ENCODE assay signal across 19 cellular contexts in genomic region chr21:40844935-40845334, GRCh38. TPM values are rescaled to one million over a fixed set of nuclear protein-coding genes. Genes with fewer than 3 reads are reported as not detected.
DNase-seq lines count a peak whose midpoint lies in the region; ATAC-seq and TF ChIP-seq lines count a peak whose summit lies in the region.
"Had no signal": no experiment of that assay in that cellular context is flagged by ENCODE, and none has a peak within 500 bp of the region (broad histone marks: within the 10 kb centered on the region; RNA-seq: fewer than 3 reads in every experiment).

No MANE protein-coding gene starts in this region.

- peaks cover 46% of the 10 kb centered on the region for H3K4me1 ChIP-seq in RWPE2 (ENCODE audit: insufficient read depth, poor library complexity, severe bottlenecking)
- no peaks in the 10 kb centered on the region for H3K4me1 ChIP-seq in Peyer's patch
- H3K4me1 ChIP-seq: SJSA1 had no signal

- H3K9me3 ChIP-seq in RWPE2 (ENCODE audit: severe bottlenecking) (no peaks in the 10 kb centered on the region), Peyer's patch (no peaks in the 10 kb centered on the region)
- H3K9me3 ChIP-seq: SJSA1 had no signal

- peak; percentile 30 for DNase-seq in DMS79 treated with DMSO at 0.1 percent for 48 hours (lab: John Stamatoyannopoulos, UW)
- no peak for DNase-seq in DMS79 (lab: John Stamatoyannopoulos, UW)
- no peak for DNase-seq in RWPE2 (ENCODE audit: low spot score)
- DNase-seq in epithelial cell of esophagus (ENCODE audit: low read depth): peak; percentile 86
- DNase-seq in superior temporal gyrus (ENCODE audit: extremely low spot score): peak; percentile 49
- no peak for DNase-seq in activated T-cell treated with anti-CD3 and anti-CD28 coated beads, Interleukin-2, amount 50 U/mL, for 24 hours
- no peak for DNase-seq in Peyer's patch
- DNase-seq: Calu3; CD4-positive, CD25-positive, alpha-beta regulatory T cell; DMS53; MV-4-11; NCI-H2081 treated with DMSO at 0.1 percent for 48 hours; NCI-H526 treated with DMSO at 0.1 percent for 48 hours had no signal

- peaks cover 2% of the 10 kb centered on the region for H3K4me1 Mint-ChIP-seq in activated T-cell treated with anti-CD3 and anti-CD28 coated beads, Interleukin-2, amount 50 U/mL, for 24 hours (ENCODE audit: low read depth)
- H3K4me1 Mint-ChIP-seq: B cell had no signal

- H3K4me3 ChIP-seq in RWPE2 (ENCODE audit: severe bottlenecking) (no peak overlapping the region), epithelial cell of esophagus (ENCODE audit: low read length) (no peak overlapping the region), Peyer's patch (no peak overlapping the region)
- H3K4me3 ChIP-seq: GM23248, SJSA1 had no signal

- no peak overlapping the region for H3K4me3 Mint-ChIP-seq in activated T-cell treated with anti-CD3 and anti-CD28 coated beads, Interleukin-2, amount 50 U/mL, for 24 hours
- H3K4me3 Mint-ChIP-seq: B cell; CD4-positive, CD25-positive, alpha-beta regulatory T cell had no signal

- ATAC-seq in RWPE2 (ENCODE audit: low read depth) (peak; percentile 7; the same call in 1 of the 3 replicates), HG03139 (IDR thresholded peaks at IDR 0.05; ENCODE audit: unreplicated experiment) (no peak)
- ATAC-seq: HCT116 had no signal

- H3K36me3 ChIP-seq in RWPE2 (ENCODE audit: low read depth) (no peaks in the 10 kb centered on the region), Peyer's patch (no peaks in the 10 kb centered on the region)
- H3K36me3 ChIP-seq: SJSA1 had no signal

- H3K27ac ChIP-seq in RWPE2 (ENCODE audit: poor library complexity, severe bottlenecking): peak overlapping the region; percentile 74
- no peak overlapping the region for H3K27ac ChIP-seq in Peyer's patch
- H3K27ac ChIP-seq: 22Rv1, GM23248, SJSA1 had no signal

- peaks cover 3% of the 10 kb centered on the region for H3K27me3 ChIP-seq in RWPE2 (ENCODE audit: insufficient read depth, poor library complexity, severe bottlenecking)
- no peaks in the 10 kb centered on the region for H3K27me3 ChIP-seq in Peyer's patch

- peaks cover 72% of the 10 kb centered on the region for H3K27me3 Mint-ChIP-seq in activated T-cell treated with anti-CD3 and anti-CD28 coated beads, Interleukin-2, amount 50 U/mL, for 24 hours

- TF ChIP-seq POLR2A in Peyer's patch (IDR thresholded peaks at IDR 0.05): no peak

- TF ChIP-seq CTCF in RWPE2 (IDR thresholded peaks at IDR 0.05; ENCODE audit: poor library complexity, severe bottlenecking) (no peak), epithelial cell of esophagus (IDR thresholded peaks at IDR 0.05; ENCODE audit: insufficient read depth, low read depth, low read length, missing control alignments) (no peak), Peyer's patch (IDR thresholded peaks at IDR 0.05) (no peak)

- H3K27ac Mint-ChIP-seq in activated T-cell treated with anti-CD3 and anti-CD28 coated beads, Interleukin-2, amount 50 U/mL, for 24 hours: no peak overlapping the region
- H3K27ac Mint-ChIP-seq: B cell; CD4-positive, CD25-positive, alpha-beta regulatory T cell had no signal

- H3K9me3 Mint-ChIP-seq in activated T-cell treated with anti-CD3 and anti-CD28 coated beads, Interleukin-2, amount 50 U/mL, for 24 hours: no peaks in the 10 kb centered on the region

- no peaks in the 10 kb centered on the region for H3K36me3 Mint-ChIP-seq in activated T-cell treated with anti-CD3 and anti-CD28 coated beads, Interleukin-2, amount 50 U/mL, for 24 hours (ENCODE audit: low read depth)
- H3K36me3 Mint-ChIP-seq: CD4-positive, CD25-positive, alpha-beta regulatory T cell had no signal

RNA-seq across cellular contexts. Expression of gene DSCAM, which starts 2.0 kb away (rescaled TPM):
- total RNA-seq in Peyer's patch: under 1 TPM in 1 of 4 donors, not detected in 3; 0.19 TPM
- total RNA-seq: B cell; Calu3; CD4-positive, CD25-positive, alpha-beta regulatory T cell; GM23248; SJSA1 had no signal

Comparison
In these comparisons a context has a peak if more than half of its experiments do, and no peak if none do; other contexts are left out.
1. DNase-seq: peak in DMS79 treated with DMSO at 0.1 percent for 48 hours (single experiment), epithelial cell of esophagus (single experiment) and superior temporal gyrus (single experiment); none in DMS79 (single experiment), RWPE2 (single experiment), activated T-cell treated with anti-CD3 and anti-CD28 coated beads, Interleukin-2, amount 50 U/mL, for 24 hours (single experiment) and Peyer's patch (0 of 3).